ENCODE assay signal across 21 cellular contexts in genomic region chr14:90678420-90678819, GRCh38.
DNase-seq lines count a peak whose midpoint lies in the region; FAIRE-seq and TF ChIP-seq lines count a peak whose summit lies in the region.
"Had no signal": no experiment of that assay in that cellular context is flagged by ENCODE, and none has a peak within 500 bp of the region (broad histone marks: within the 10 kb centered on the region; RNA-seq: fewer than 3 reads in every experiment).

No MANE protein-coding gene starts in this region.

- POLR2A ChIA-PET in activated CD4-positive, alpha-beta T cell treated with anti-CD3 and anti-CD28 coated beads, Interleukin-2, amount 10 ng/mL, durations not matched to agents 7 days and 5 days (lab: Charles Lee) = no interaction called here
- POLR2A ChIA-PET in endothelial cell of umbilical vein (lab: Charles Lee) = no interaction called here

- H3K9ac ChIP-seq in endothelial cell of umbilical vein (replicated peaks; ENCODE audit: extremely low read depth, insufficient read depth, low read length) = no peak overlapping the region
- H3K9ac ChIP-seq: neural progenitor cell had no signal

- H3K4me3 Mint-ChIP-seq in activated CD4-positive, alpha-beta T cell treated with anti-CD3 and anti-CD28 coated beads, Interleukin-2, amount 10 ng/mL, durations not matched to agents 24 days and 14 days = peak overlapping the region; percentile 65
- H3K4me3 Mint-ChIP-seq in activated CD4-positive, alpha-beta T cell treated with anti-CD3 and anti-CD28 coated beads, Interleukin-2, amount 10 ng/mL, durations not matched to agents 7 days and 5 days = no peak overlapping the region
- no peak overlapping the region for H3K4me3 Mint-ChIP-seq in osteocyte (ENCODE audit: unreplicated experiment)
- H3K4me3 Mint-ChIP-seq: neural progenitor cell had no signal

- dilution Hi-C loops in endothelial cell of umbilical vein (cut with MboI; ENCODE audit: extremely low pct_ligation_motif_present, low sequenced_read_pairs) = no loop called here

- TF ChIP-seq POLR2A in endothelial cell of umbilical vein (IDR thresholded peaks at IDR 0.05; ENCODE audit: low read depth, low read length) = no peak

- peaks cover 47% of the 10 kb centered on the region for H3K4me1 ChIP-seq in SJSA1 (replicated peaks)
- peaks cover 19% of the 10 kb centered on the region for H3K4me1 ChIP-seq in endothelial cell of umbilical vein (ENCODE audit: control insufficient read depth, extremely low read depth, insufficient read depth, low read length)
- H3K4me1 ChIP-seq: colonic mucosa had no signal

- BruUV-seq in endothelial cell of umbilical vein (replicated peaks; lab: Mats Ljungman, UMichigan) = no TSS peak

- H3K79me2 ChIP-seq in endothelial cell of umbilical vein (ENCODE audit: control insufficient read depth, insufficient read depth, low read length) = no peaks in the 10 kb centered on the region

- H3K27me3 ChIP-seq in SJSA1 (replicated peaks) (no peaks in the 10 kb centered on the region), endothelial cell of umbilical vein (ENCODE audit: control insufficient read depth in 2 of 2, insufficient read depth in 2 of 2, low read length in 2 of 2) (no peaks in the 10 kb centered on the region)
- H3K27me3 ChIP-seq: colonic mucosa, neural progenitor cell had no signal

- H3K36me3 ChIP-seq in SJSA1 (no peaks in the 10 kb centered on the region), endothelial cell of umbilical vein (ENCODE audit: control insufficient read depth in 2 of 2, extremely low read depth in 1 of 2, insufficient read depth in 2 of 2, low read length in 2 of 2) (peaks cover 0 to 5% of the 10 kb centered on the region in 2 experiments)
- H3K36me3 ChIP-seq: colonic mucosa, lower lobe of right lung, neural progenitor cell had no signal

- peak overlapping the region; percentile 89 for H3K27ac Mint-ChIP-seq in activated CD4-positive, alpha-beta T cell treated with anti-CD3 and anti-CD28 coated beads, Interleukin-2, amount 10 ng/mL, durations not matched to agents 24 days and 14 days
- H3K27ac Mint-ChIP-seq in activated CD4-positive, alpha-beta T cell treated with anti-CD3 and anti-CD28 coated beads, Interleukin-2, amount 10 ng/mL, durations not matched to agents 7 days and 5 days = no peak overlapping the region
- H3K27ac Mint-ChIP-seq in osteocyte (ENCODE audit: unreplicated experiment) = peak overlapping the region; percentile 6
- H3K27ac Mint-ChIP-seq: neural progenitor cell had no signal

- no peaks in the 10 kb centered on the region for H3K9me3 Mint-ChIP-seq in activated CD4-positive, alpha-beta T cell treated with anti-CD3 and anti-CD28 coated beads, Interleukin-2, amount 10 ng/mL, durations not matched to agents 24 days and 14 days
- no peaks in the 10 kb centered on the region for H3K9me3 Mint-ChIP-seq in activated CD4-positive, alpha-beta T cell treated with anti-CD3 and anti-CD28 coated beads, Interleukin-2, amount 10 ng/mL, durations not matched to agents 7 days and 5 days
- H3K9me3 Mint-ChIP-seq in osteocyte (ENCODE audit: unreplicated experiment) = no peaks in the 10 kb centered on the region
- H3K9me3 Mint-ChIP-seq: neural progenitor cell had no signal

- H3K4me3 ChIP-seq in SJSA1 (no peak overlapping the region), endothelial cell of umbilical vein (replicated peaks in 1 of 3; ENCODE audit: insufficient read depth in 1 of 3, low read depth in 1 of 3, low read length in 3 of 3) (no peak overlapping the region)
- H3K4me3 ChIP-seq: colonic mucosa, lower lobe of right lung, neural progenitor cell had no signal

- H3K9me3 ChIP-seq in SJSA1 (replicated peaks) = no peaks in the 10 kb centered on the region
- H3K9me3 ChIP-seq in endothelial cell of umbilical vein (replicated peaks; ENCODE audit: control insufficient read depth, insufficient read depth, low read length) = no peaks in the 10 kb centered on the region
- H3K9me3 ChIP-seq: colonic mucosa, lower lobe of right lung had no signal

- H3K4me1 Mint-ChIP-seq in activated CD4-positive, alpha-beta T cell treated with anti-CD3 and anti-CD28 coated beads, Interleukin-2, amount 10 ng/mL, durations not matched to agents 24 days and 14 days = peaks cover 32% of the 10 kb centered on the region
- peaks cover 34% of the 10 kb centered on the region for H3K4me1 Mint-ChIP-seq in activated CD4-positive, alpha-beta T cell treated with anti-CD3 and anti-CD28 coated beads, Interleukin-2, amount 10 ng/mL, durations not matched to agents 7 days and 5 days
- H3K4me1 Mint-ChIP-seq in osteocyte (ENCODE audit: unreplicated experiment) = peaks cover 22% of the 10 kb centered on the region

- no peak overlapping the region for H2AFZ ChIP-seq in endothelial cell of umbilical vein (ENCODE audit: low read depth, low read length)
- H2AFZ ChIP-seq: neural progenitor cell had no signal

- H4K20me1 ChIP-seq in endothelial cell of umbilical vein (replicated peaks; ENCODE audit: control insufficient read depth, extremely low read depth, insufficient read depth, low read length) = no peaks in the 10 kb centered on the region

- no peak for DNase-seq in activated CD4-positive, alpha-beta T cell treated with anti-CD3 and anti-CD28 coated beads, Interleukin-2, amount 10 ng/mL, durations not matched to agents 24 days and 14 days
- DNase-seq in activated CD4-positive, alpha-beta T cell treated with anti-CD3 and anti-CD28 coated beads, Interleukin-2, amount 10 ng/mL, durations not matched to agents 7 days and 5 days = no peak
- DNase-seq in SJSA1 (ENCODE audit: low read depth in 1 of 2, low spot score in 2 of 2) (no peak), endothelial cell of umbilical vein (ENCODE audit: low read depth, low spot score) (no peak), osteocyte (ENCODE audit: extremely low spot score, unreplicated experiment) (no peak), iPS-NIHi7 (ENCODE audit: extremely low spot score) (no peak)
- DNase-seq in activated CD8-positive, alpha-beta memory T cell treated with anti-CD3 and anti-CD28 coated beads, Interleukin-2, amount 50 U/mL, for 48 hours = no peak
- no peak for DNase-seq in stimulated activated naive CD4-positive, alpha-beta T cell treated with Interleukin-2 at 50 U/mL for 16 hours (lab: John Stamatoyannopoulos, UW)
- DNase-seq: activated CD4-positive, alpha-beta T cell treated with anti-CD3 and anti-CD28 coated beads, Interleukin-2, amount 50 U/mL, for 48 hours; activated naive CD4-positive, alpha-beta T cell treated with anti-CD3 and anti-CD28 coated beads, Interleukin-2, amount 50 U/mL, for 16 hours; colonic mucosa; COR-L47; GF-D8; lower lobe of right lung; MM.1S; NK-92 treated with Interleukin-12 subunit alpha and Interleukin-12 subunit beta, amount 100 ng/mL, for 24 hours; stimulated activated CD4-positive, alpha-beta T cell treated with anti-CD3 and anti-CD28 coated beads, Interleukin-4, amount 100 ng/mL, for 1 hour; T1000 had no signal

- H3K9me1 ChIP-seq in endothelial cell of umbilical vein (replicated peaks; ENCODE audit: control insufficient read depth, extremely low read depth, insufficient read depth, low read length) = no peaks in the 10 kb centered on the region

- no peak for TF ChIP-seq CTCF in endothelial cell of umbilical vein (IDR thresholded peaks at IDR 0.05; ENCODE audit: extremely low read depth in 1 of 2, insufficient read depth in 1 of 2, low read depth in 1 of 2, low read length in 2 of 2)
- TF ChIP-seq CTCF in osteocyte (IDR thresholded peaks at IDR 0.05) = no peak

- CTCF ChIA-PET in activated CD4-positive, alpha-beta T cell treated with anti-CD3 and anti-CD28 coated beads, Interleukin-2, amount 10 ng/mL, durations not matched to agents 7 days and 5 days (lab: Charles Lee) = interaction anchor here (0.6 to 1.0 kb wide), 2 partner anchors 78 to 631 kb away, joined by 3 to 5 read pairs; no protein-coding TSS in a partner anchor
- CTCF ChIA-PET in endothelial cell of umbilical vein (lab: Charles Lee) = interaction anchor here (1.3 kb wide), 1 partner anchor 20 kb away, joined by 5 read pairs; no protein-coding TSS in a partner anchor

- H3K4me2 ChIP-seq in endothelial cell of umbilical vein (ENCODE audit: insufficient read depth, low read length) = peak overlapping the region; percentile 63
- H3K4me2 ChIP-seq: neural progenitor cell had no signal

- no peaks in the 10 kb centered on the region for H3K27me3 Mint-ChIP-seq in activated CD4-positive, alpha-beta T cell treated with anti-CD3 and anti-CD28 coated beads, Interleukin-2, amount 10 ng/mL, durations not matched to agents 24 days and 14 days
- H3K27me3 Mint-ChIP-seq in activated CD4-positive, alpha-beta T cell treated with anti-CD3 and anti-CD28 coated beads, Interleukin-2, amount 10 ng/mL, durations not matched to agents 7 days and 5 days = no peaks in the 10 kb centered on the region
- no peaks in the 10 kb centered on the region for H3K27me3 Mint-ChIP-seq in osteocyte (ENCODE audit: unreplicated experiment)

- H3K27ac ChIP-seq in SJSA1 (0 out of 2 replicates have a peak overlapping the region, but pooled peaks have one; percentile 36), endothelial cell of umbilical vein (ENCODE audit: insufficient read depth, low read depth, low read length) (no peak overlapping the region)
- H3K27ac ChIP-seq: colonic mucosa, neural progenitor cell had no signal

- intact Hi-C loops in activated CD4-positive, alpha-beta T cell treated with anti-CD3 and anti-CD28 coated beads, Interleukin-2, amount 10 ng/mL, durations not matched to agents 24 days and 14 days (cut with micrococcal nuclease) = loop anchor here (5.0 kb wide), 1 partner anchor 281 kb away; the partner anchor contains the start of gene CALM1
- intact Hi-C loops in endothelial cell of umbilical vein (cut with micrococcal nuclease) = loop anchor here (5.0 kb wide), 1 partner anchor 281 kb away; the partner anchor contains the start of gene CALM1

- peak; percentile 74 for FAIRE-seq in endothelial cell of umbilical vein (lab: Jason Lieb, UNC)
- FAIRE-seq: A204.1, urothelium cell line had no signal

- H3K36me3 Mint-ChIP-seq in activated CD4-positive, alpha-beta T cell treated with anti-CD3 and anti-CD28 coated beads, Interleukin-2, amount 10 ng/mL, durations not matched to agents 24 days and 14 days (ENCODE audit: low read depth) = no peaks in the 10 kb centered on the region
- no peaks in the 10 kb centered on the region for H3K36me3 Mint-ChIP-seq in activated CD4-positive, alpha-beta T cell treated with anti-CD3 and anti-CD28 coated beads, Interleukin-2, amount 10 ng/mL, durations not matched to agents 7 days and 5 days (ENCODE audit: low read depth)
- peaks cover 17% of the 10 kb centered on the region for H3K36me3 Mint-ChIP-seq in osteocyte (ENCODE audit: unreplicated experiment)

TF ChIP-seq in endothelial cell of umbilical vein, 7 proteins besides CTCF, POLR2A, EP300 and RAD21:
- TF ChIP-seq MYC (IDR thresholded peaks at IDR 0.05; ENCODE audit: low read depth, low read length) (no peak), JUN (IDR thresholded peaks at IDR 0.05; ENCODE audit: borderline replicate concordance, insufficient read depth, insufficient read length, low read depth) (no peak), EZH2 (IDR thresholded peaks at IDR 0.05; ENCODE audit: borderline replicate concordance, low read depth, low read length, severe bottlenecking) (no peak), GATA2 (IDR thresholded peaks at IDR 0.05; ENCODE audit: insufficient read depth, insufficient read length, low read depth, low read length) (no peak), FOS (IDR thresholded peaks at IDR 0.05; ENCODE audit: borderline replicate concordance, insufficient read depth, low read length) (no peak)
